Comparison of ENCODE assay signal across 29 cellular contexts in genomic region chr22:47361247-47361646, GRCh38.
"Had no signal": no experiment of that assay in that cellular context is flagged by ENCODE, and none has a peak within 500 bp of the region (broad histone marks: within the 10 kb centered on the region; RNA-seq: fewer than 3 reads in every experiment).

No MANE protein-coding gene starts in this region.

- H3K27me3 ChIP-seq: testis, thyroid gland, tibial nerve, transverse colon, upper lobe of left lung, upper lobe of right lung, uterus, vagina had no signal

- ATAC-seq: stimulated activated effector memory CD8-positive, alpha-beta T cell treated with anti-CD3 and anti-CD28 coated beads, Interleukin-12 subunit alpha, Interleukin-12 subunit beta, amount 100 ng/mL, for 72 hours; stimulated activated memory B cell treated with anti-CD40 and anti-IgM and Interleukin-4, amounts not matched to agents 10 μg/mL and 1 μg/mL and 100 μg/mL, for 72 hours; stimulated activated naive B cell treated with anti-CD40 and anti-IgM and Interleukin-4, amounts not matched to agents 10 μg/mL and 1 μg/mL and 100 μg/mL, for 72 hours; stimulated activated naive CD8-positive, alpha-beta T cell treated with anti-CD3 and anti-CD28 coated beads, Interleukin-15, amount 100 ng/mL, for 72 hours; stimulated activated naive CD8-positive, alpha-beta T cell treated with anti-CD3 and anti-CD28 coated beads, Interleukin-15, Interleukin-2, amounts not matched to agents 100 U/mL and 50 U/mL, for 24 hours; upper lobe of right lung had no signal

- H3K27ac ChIP-seq: stomach, suprapubic skin, testis, thoracic aorta, thyroid gland, tibial artery, tibial nerve, transverse colon, upper lobe of left lung, upper lobe of right lung, uterus, vagina had no signal

- H3K36me3 ChIP-seq: stomach, suprapubic skin, thoracic aorta, thyroid gland, tibial artery, tibial nerve, transverse colon, upper lobe of left lung, upper lobe of right lung, uterus, vagina had no signal

- H3K4me3 Mint-ChIP-seq: stimulated activated effector memory CD8-positive, alpha-beta T cell treated with anti-CD3 and anti-CD28 coated beads, Interleukin-12 subunit alpha, Interleukin-12 subunit beta, amount 100 ng/mL, for 72 hours; stimulated activated memory B cell treated with anti-CD40 and anti-IgM and Interleukin-4, amounts not matched to agents 10 μg/mL and 1 μg/mL and 100 μg/mL, for 72 hours; stimulated activated naive B cell treated with anti-CD40 and anti-IgM and Interleukin-4, amounts not matched to agents 10 μg/mL and 1 μg/mL and 100 μg/mL, for 72 hours; stimulated activated naive CD8-positive, alpha-beta T cell treated with anti-CD3 and anti-CD28 coated beads, Interleukin-15, amount 100 ng/mL, for 72 hours; stimulated activated naive CD8-positive, alpha-beta T cell treated with anti-CD3 and anti-CD28 coated beads, Interleukin-15, Interleukin-2, amounts not matched to agents 100 ng/mL and 50 ng/mL, for 24 hours; type B pancreatic cell had no signal

- H3K4me1 Mint-ChIP-seq: stimulated activated effector memory CD8-positive, alpha-beta T cell treated with anti-CD3 and anti-CD28 coated beads, Interleukin-12 subunit alpha, Interleukin-12 subunit beta, amount 100 ng/mL, for 72 hours; stimulated activated memory B cell treated with anti-CD40 and anti-IgM and Interleukin-4, amounts not matched to agents 10 μg/mL and 1 μg/mL and 100 μg/mL, for 72 hours; stimulated activated naive B cell treated with anti-CD40 and anti-IgM and Interleukin-4, amounts not matched to agents 10 μg/mL and 1 μg/mL and 100 μg/mL, for 72 hours; stimulated activated naive CD8-positive, alpha-beta T cell treated with anti-CD3 and anti-CD28 coated beads, Interleukin-15, amount 100 ng/mL, for 72 hours had no signal

- DNase-seq: stimulated activated CD4-positive, alpha-beta T cell treated with anti-CD3 and anti-CD28 coated beads, Interleukin-2, amount 100 ng/mL, for 48 hours; stimulated activated CD4-positive, alpha-beta T cell treated with anti-CD3 and anti-CD28 coated beads, Interleukin-4, amount 100 ng/mL, for 1 hour; stimulated activated CD4-positive, alpha-beta T cell treated with anti-CD3 and anti-CD28 coated beads, Interleukin-4, amount 100 ng/mL, for 24 hours; stimulated activated CD4-positive, alpha-beta T cell treated with anti-CD3 and anti-CD28 coated beads, Interleukin-4, amount 100 ng/mL, for 4 hours; stimulated activated CD8-positive, alpha-beta memory T cell treated with anti-CD3 and anti-CD28 coated beads, Interleukin-4, amount 100 ng/mL, for 48 hours; stimulated activated naive B cell treated with anti-CD40 and anti-IgM and Interleukin-4, amounts not matched to agents 10 μg/mL and 1 μg/mL and 100 μg/mL, for 72 hours; stimulated activated naive CD4-positive, alpha-beta T cell; stimulated activated naive CD4-positive, alpha-beta T cell treated with Interleukin-2 at 50 U/mL for 16 hours; stimulated activated naive CD8-positive, alpha-beta T cell treated with anti-CD3 and anti-CD28 coated beads, Interleukin-15, amount 100 ng/mL, for 72 hours; stimulated activated naive CD8-positive, alpha-beta T cell treated with anti-CD3 and anti-CD28 coated beads, Interleukin-15, Interleukin-2, amounts not matched to agents 100 U/mL and 50 U/mL, for 24 hours; stomach; substantia nigra; testis; thyroid gland; tibial artery; transverse colon; trophoblast cell; upper lobe of left lung; upper lobe of right lung; uterus had no signal

- H3K9me3 ChIP-seq: testis, thoracic aorta, thyroid gland, upper lobe of right lung, uterus, vagina had no signal

- H3K27ac Mint-ChIP-seq: stimulated activated effector memory CD8-positive, alpha-beta T cell treated with anti-CD3 and anti-CD28 coated beads, Interleukin-12 subunit alpha, Interleukin-12 subunit beta, amount 100 ng/mL, for 72 hours; stimulated activated memory B cell treated with anti-CD40 and anti-IgM and Interleukin-4, amounts not matched to agents 10 μg/mL and 1 μg/mL and 100 μg/mL, for 72 hours; stimulated activated naive B cell treated with anti-CD40 and anti-IgM and Interleukin-4, amounts not matched to agents 10 μg/mL and 1 μg/mL and 100 μg/mL, for 72 hours; stimulated activated naive CD8-positive, alpha-beta T cell treated with anti-CD3 and anti-CD28 coated beads, Interleukin-15, amount 100 ng/mL, for 72 hours; stimulated activated naive CD8-positive, alpha-beta T cell treated with anti-CD3 and anti-CD28 coated beads, Interleukin-15, Interleukin-2, amounts not matched to agents 100 ng/mL and 50 ng/mL, for 24 hours; type B pancreatic cell had no signal

- H3K4me3 ChIP-seq: stomach, suprapubic skin, testis, thoracic aorta, thyroid gland, tibial artery, tibial nerve, transverse colon, upper lobe of left lung, upper lobe of right lung, uterus, vagina had no signal

- FAIRE-seq: urothelium cell line had no signal

- H3K4me1 ChIP-seq: stomach, suprapubic skin, testis, thyroid gland, tibial artery, tibial nerve, transverse colon, upper lobe of left lung, upper lobe of right lung, uterus, vagina had no signal

- H3K9me3 Mint-ChIP-seq: type B pancreatic cell had no signal

- H3K36me3 Mint-ChIP-seq: stimulated activated effector memory CD8-positive, alpha-beta T cell treated with anti-CD3 and anti-CD28 coated beads, Interleukin-12 subunit alpha, Interleukin-12 subunit beta, amount 100 ng/mL, for 72 hours; stimulated activated memory B cell treated with anti-CD40 and anti-IgM and Interleukin-4, amounts not matched to agents 10 μg/mL and 1 μg/mL and 100 μg/mL, for 72 hours; stimulated activated naive B cell treated with anti-CD40 and anti-IgM and Interleukin-4, amounts not matched to agents 10 μg/mL and 1 μg/mL and 100 μg/mL, for 72 hours; type B pancreatic cell had no signal

- H3K27me3 Mint-ChIP-seq: stimulated activated memory B cell treated with anti-CD40 and anti-IgM and Interleukin-4, amounts not matched to agents 10 μg/mL and 1 μg/mL and 100 μg/mL, for 72 hours; type B pancreatic cell had no signal
